8 cellular contexts compared by ENCODE assay signal in the genomic region with DNA sequence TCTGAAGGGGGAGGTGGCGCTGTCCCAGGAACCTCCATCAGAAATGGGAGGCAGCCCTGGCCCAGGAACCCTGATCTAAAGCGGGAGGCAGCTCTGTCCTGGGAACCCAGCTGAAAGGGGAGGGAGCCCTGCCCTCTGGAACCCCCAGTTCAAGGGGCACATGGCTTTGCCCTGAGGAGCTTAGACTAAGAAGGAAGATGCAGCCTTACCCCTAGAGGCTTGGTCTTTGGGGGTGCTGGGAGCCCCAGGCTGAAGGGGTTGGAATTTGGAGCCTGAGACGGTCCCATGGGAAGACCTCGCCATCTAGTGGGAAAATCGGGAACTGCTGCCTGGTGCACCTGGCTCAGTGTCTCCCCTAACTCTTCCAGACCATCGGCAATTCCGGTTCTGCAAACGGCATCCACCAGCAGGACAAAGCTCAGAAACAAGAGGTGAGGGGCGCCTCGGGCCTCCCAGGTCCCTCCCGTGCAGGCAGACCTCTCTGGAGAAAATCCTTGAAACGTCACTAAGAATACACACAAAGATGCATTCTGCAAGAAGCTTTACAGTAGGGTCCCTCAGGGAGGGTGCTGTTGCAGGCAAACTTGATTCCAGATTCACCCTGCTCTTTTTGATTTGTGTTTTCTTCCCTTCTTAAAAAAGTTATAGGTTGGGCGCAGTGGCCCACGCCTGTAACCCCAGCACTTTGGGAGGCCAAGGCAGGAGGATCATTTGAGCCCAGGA. TPM values are rescaled to one million over a fixed set of nuclear protein-coding genes. Genes with fewer than 3 reads are reported as not detected.
DNase-seq lines count a peak whose midpoint lies in the region; ATAC-seq, FAIRE-seq and TF ChIP-seq lines count a peak whose summit lies in the region.

No MANE protein-coding gene starts in this region.

- FAIRE-seq in H1 (lab: Jason Lieb, UNC) = peak; percentile 71

- H3K9ac ChIP-seq in H1 (replicated peaks in 1 of 4; ENCODE audit: extremely low read depth in 1 of 4, low read depth in 3 of 4, low read length in 3 of 4) = no peak overlapping the region

- H4K5ac ChIP-seq in H1 (ENCODE audit: insufficient read length, low read depth, low read length) = no peak overlapping the region

- TF ChIP-seq RAD21 in H1 (IDR thresholded peaks at IDR 0.05 in 1 of 2, conservative IDR thresholded peaks at IDR 0.05 in 1 of 2; ENCODE audit: low read depth in 2 of 2, low read length in 2 of 2) = peak; percentile 94

- ATAC-seq in HG02938 (IDR thresholded peaks at IDR 0.05; ENCODE audit: unreplicated experiment) = no peak

- no peak overlapping the region for H3K4me3 ChIP-seq in AG10803 (ENCODE audit: low read length)
- H3K4me3 ChIP-seq in H1 (ENCODE audit: extremely low read depth in 1 of 4, insufficient read depth in 2 of 4, low read depth in 3 of 4, low read length in 4 of 4) = no peak overlapping the region

- peak; percentile 96 for TF ChIP-seq CTCF in AG10803 (conservative IDR thresholded peaks at IDR 0.05; ENCODE audit: low read length)
- peak; percentile 92 to 98 (median 97) for TF ChIP-seq CTCF in H1 (IDR thresholded peaks at IDR 0.05; ENCODE audit: control extremely low read depth in 1 of 3, insufficient read depth in 1 of 3, low read depth in 1 of 3, low read length in 3 of 3)

- POLR2A ChIA-PET in H1 (lab: Charles Lee; ENCODE audit: partially characterized antibody) = interaction anchor here (1.0 to 1.4 kb wide), 9 partner anchors 9 to 531 kb away, joined by 3 to 4 read pairs (median 3); partner anchors contain the start of gene CLIP2

- no peak overlapping the region for H3K4me2 ChIP-seq in H1 (ENCODE audit: insufficient read depth in 1 of 2, low read depth in 2 of 2, low read length in 2 of 2)

- TF ChIP-seq POLR2A in H1 (IDR thresholded peaks at IDR 0.05; ENCODE audit: control extremely low read depth in 1 of 2, low read depth in 2 of 2, low read length in 2 of 2) = no peak

- no peak overlapping the region for H3K4ac ChIP-seq in H1 (replicated peaks; ENCODE audit: insufficient read length, low read depth, low read length)

- no peak overlapping the region for H2AK5ac ChIP-seq in H1 (ENCODE audit: low read depth, low read length)

- CTCF ChIA-PET in H1 (lab: Charles Lee; ENCODE audit: partially characterized antibody) = interaction anchor here (0.6 to 6.7 kb wide), 96 partner anchors 9 to 375 kb away, joined by 3 to 132 read pairs (median 5); partner anchors contain the start of gene LAT2

- no peak overlapping the region for H3K27ac ChIP-seq in H1 (ENCODE audit: low read depth, low read length)

- H2BK5ac ChIP-seq in H1 (ENCODE audit: low read depth, low read length) = no peak overlapping the region

- H3K79me1 ChIP-seq in H1 (ENCODE audit: low read depth, low read length) = no peaks in the 10 kb centered on the region

- H3K18ac ChIP-seq in H1 (ENCODE audit: extremely low read depth, low read length) = no peak overlapping the region

- H2BK12ac ChIP-seq in H1 (ENCODE audit: low read depth, low read length) = no peak overlapping the region

- H2BK120ac ChIP-seq in H1 (replicated peaks; ENCODE audit: low read depth, low read length) = no peak overlapping the region

- no peak overlapping the region for H2AFZ ChIP-seq in H1 (ENCODE audit: low read length)

- no peaks in the 10 kb centered on the region for H3K27me3 ChIP-seq in H1 (replicated peaks in 1 of 4; ENCODE audit: control insufficient read depth in 3 of 4, extremely low read depth in 1 of 4, insufficient read depth in 3 of 4, low read length in 3 of 4)

- H2BK20ac ChIP-seq in H1 (ENCODE audit: low read length) = no peak overlapping the region

- H3K14ac ChIP-seq in H1 (ENCODE audit: insufficient read length) = no peak overlapping the region

- no peak overlapping the region for H4K91ac ChIP-seq in H1 (replicated peaks; ENCODE audit: insufficient read length, low read length)

- peaks cover 0 to 5% (median under 1%) of the 10 kb centered on the region in 4 experiments; a peak in 3 of 7 replicates for H3K4me1 ChIP-seq in H1 (replicated peaks in 1 of 4; ENCODE audit: control insufficient read depth in 3 of 4, insufficient read depth in 4 of 4, low read length in 3 of 4)

- H3K23ac ChIP-seq in H1 (ENCODE audit: insufficient read length) = no peak overlapping the region

- WGBS in H1 (ENCODE audit: extremely low coverage in 1 of 2, insufficient coverage in 1 of 2, insufficient read length in 1 of 2, insufficient replicate concordance in 2 of 2, low coverage in 1 of 2, low lambda C conversion rate in 2 of 2, missing lambda C conversion rate in 1 of 2), 2 experiments = 56% methylated on average over 13 of the region's 14 CpGs; no CpG with 5 or more reads in 1 of the 2 experiments

- H3K36me3 ChIP-seq in H1 (ENCODE audit: control insufficient read depth in 2 of 4, insufficient read depth in 4 of 4, low read length in 3 of 4) = peaks cover 0 to 24% (median 5%) of the 10 kb centered on the region in 4 experiments; a peak in 4 of 8 replicates

- no peak for TF ChIP-seq EP300 in H1 (IDR thresholded peaks at IDR 0.05; ENCODE audit: borderline replicate concordance in 1 of 2, low read depth in 2 of 2, low read length in 2 of 2)

- no peak overlapping the region for H2BK15ac ChIP-seq in H1 (ENCODE audit: low read length)

- H3K23me2 ChIP-seq in H1 (ENCODE audit: low read depth, low read length) = no peaks in the 10 kb centered on the region; the same call in 1 of the 2 replicates

- no peak overlapping the region for H3K56ac ChIP-seq in H1 (replicated peaks; ENCODE audit: insufficient read length, low read depth, low read length)

- H3K9me3 ChIP-seq in H1 (ENCODE audit: insufficient read depth in 2 of 2, low read depth in 1 of 2, low read length in 1 of 2) = no peaks in the 10 kb centered on the region

- no peak overlapping the region for H4K8ac ChIP-seq in H1 (ENCODE audit: extremely low read depth, insufficient read depth, low read length)

- H3K79me2 ChIP-seq in H1 (ENCODE audit: control insufficient read depth in 1 of 2, insufficient read depth in 2 of 2, low read length in 2 of 2) = no peaks in the 10 kb centered on the region

- DNase-seq in AG10803 (ENCODE audit: low read depth) (peak; percentile 50), GM19240 (ENCODE audit: insufficient read length, low spot score) (peak; percentile 80), NCI-H748 (lab: John Stamatoyannopoulos, UW; ENCODE audit: unreplicated experiment) (peak; percentile 54), H1 (ENCODE audit: low read depth in 1 of 2, low spot score in 2 of 2) (peak; percentile 82 to 97), mucosa of gallbladder (ENCODE audit: low spot score) (peak; percentile 66)
- DNase-seq in activated CD8-positive, alpha-beta memory T cell treated with anti-CD3 and anti-CD28 coated beads for 1 hour (ENCODE audit: extremely low read depth in 1 of 2, low read depth in 1 of 2) = peak; percentile 24 to 65
- DNase-seq in stimulated activated CD8-positive, alpha-beta memory T cell treated with anti-CD3 and anti-CD28 coated beads, Interleukin-7, amount 100 ng/mL, for 1 hour (ENCODE audit: low read depth in 2 of 2) = peak; percentile 50 to 66

- no peaks in the 10 kb centered on the region for H4K20me1 ChIP-seq in H1 (replicated peaks in 1 of 2; ENCODE audit: control insufficient read depth in 1 of 2, insufficient read depth in 2 of 2, low read length in 2 of 2)

TF ChIP-seq in H1, 55 proteins besides CTCF, POLR2A, EP300 and RAD21:
- no peak for TF ChIP-seq POLR2AphosphoS5 (IDR thresholded peaks at IDR 0.05; ENCODE audit: low read depth, low read length)
- TF ChIP-seq TEAD4 (IDR thresholded peaks at IDR 0.05; ENCODE audit: low read depth, low read length) = peak; percentile 84
- TF ChIP-seq ATF3 (IDR thresholded peaks at IDR 0.05; ENCODE audit: insufficient read depth, low read depth, low read length) = no peak
- TF ChIP-seq JUND (IDR thresholded peaks at IDR 0.05; ENCODE audit: low read length) = no peak
- TF ChIP-seq GABPA (IDR thresholded peaks at IDR 0.05; ENCODE audit: borderline replicate concordance, insufficient read depth, low read length) = peak; percentile 34; the same call in 1 of the 2 replicates
- no peak for TF ChIP-seq RFX5 (IDR thresholded peaks at IDR 0.05; ENCODE audit: borderline replicate concordance, low read depth, low read length)
- 0 out of 2 replicates have a peak, but pooled peaks have one; percentile 10 for TF ChIP-seq YY1 (IDR thresholded peaks at IDR 0.05; ENCODE audit: low read depth, low read length)

RNA-seq across cellular contexts. Expression of gene GTF2IRD1, which starts 52.4 kb away (rescaled TPM):
- 45.4 and 46.5 TPM in 2 replicates for total RNA-seq in H1 (2021; fragmentation: NEBNext Ultra II Directional; extraction: Animal tissue kit (Norgen Biotek cat#: 25700))
- 27.4 and 34.9 TPM in 2 replicates for polyA plus RNA-seq in H1 (2011; rRNA removed)
- 25.8 TPM for polyA plus RNA-seq in H1 (2011; cell fraction: cytosol; rRNA removed)
- 57.6 TPM for polyA plus RNA-seq in H1 (2011; cell fraction: nucleus; rRNA removed)
- 40.0 to 48.4 TPM (median 43.5 TPM) in 4 replicates for polyA plus RNA-seq in H1 (2012, experiment 1 of 2)
- 25.8 TPM for polyA plus RNA-seq in H1 (2012, experiment 2 of 2)
- 40.2 TPM for polyA plus RNA-seq in H1 (2013, experiment 1 of 2)
- 35.9 TPM for polyA plus RNA-seq in H1 (2013, experiment 2 of 2)
- polyA minus RNA-seq in H1 (2011; rRNA and poly(A)+ RNA removed) = 23.6 and 31.2 TPM in 2 replicates
- 26.9 TPM for polyA minus RNA-seq in H1 (2011; cell fraction: cytosol; rRNA and poly(A)+ RNA removed)
- polyA minus RNA-seq in H1 (2011; cell fraction: nucleus; rRNA and poly(A)+ RNA removed) = 27.7 TPM
- total RNA-seq in mucosa of gallbladder = 28.9 TPM
